8 cellular contexts compared by ENCODE assay signal in the genomic region with DNA sequence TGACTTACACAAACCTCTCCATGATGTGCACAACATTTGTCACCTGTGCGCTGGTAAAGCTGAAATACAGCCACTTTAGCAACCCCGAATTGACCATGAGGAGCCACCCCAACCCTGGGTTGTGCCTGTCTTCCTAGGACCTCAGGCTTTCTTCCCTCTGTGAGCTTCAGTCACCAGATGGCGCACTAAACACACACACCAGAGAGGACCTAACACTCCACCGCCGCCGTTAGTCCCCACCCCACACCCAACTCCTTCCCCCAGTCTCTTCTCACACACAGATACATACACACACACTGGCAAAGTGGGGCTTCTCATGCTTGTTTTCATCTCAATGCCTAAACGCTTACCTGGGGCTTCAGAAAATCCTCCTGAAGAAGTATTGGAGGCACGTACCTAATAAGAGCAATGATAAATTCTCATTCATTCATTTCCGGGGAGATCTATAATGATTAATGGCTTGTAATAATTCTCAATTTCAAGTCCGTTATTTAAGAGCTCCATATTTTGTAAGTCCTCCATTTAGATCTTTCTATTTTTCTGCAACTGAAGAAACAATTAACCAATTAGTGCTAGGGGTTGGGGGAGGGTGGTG. TPM values are rescaled to one million over a fixed set of nuclear protein-coding genes. Genes with fewer than 3 reads are reported as not detected.
DNase-seq lines count a peak whose midpoint lies in the region; ATAC-seq and TF ChIP-seq lines count a peak whose summit lies in the region.

No MANE protein-coding gene starts in this region.

- no peak for TF ChIP-seq POLR2A in uterus (IDR thresholded peaks at IDR 0.05)

- H3K36me3 ChIP-seq in SK-N-MC (ENCODE audit: insufficient read depth, low read length) = no peaks in the 10 kb centered on the region
- no peaks in the 10 kb centered on the region for H3K36me3 ChIP-seq in cardiac muscle cell
- H3K36me3 ChIP-seq in psoas muscle (ENCODE audit: insufficient read depth in 1 of 2, low read depth in 1 of 2) = no peaks in the 10 kb centered on the region
- H3K36me3 ChIP-seq in uterus = no peaks in the 10 kb centered on the region

- 7 to 10% (median 10%) methylated on average over 10 of the region's 10 CpGs for WGBS in psoas muscle, 3 donors

- H3K4me3 ChIP-seq in GM12864 (ENCODE audit: low read depth, low read length) (no peak overlapping the region; the same call in 1 of the 2 replicates), SK-N-MC (peak overlapping the region; percentile 73), cardiac muscle cell (no peak overlapping the region), psoas muscle (peak overlapping the region; percentile 31), uterus (no peak overlapping the region)

- H3K27me3 ChIP-seq in cardiac muscle cell = no peaks in the 10 kb centered on the region
- no peaks in the 10 kb centered on the region for H3K27me3 ChIP-seq in psoas muscle (ENCODE audit: insufficient read depth in 3 of 3, low read length in 2 of 3)
- H3K27me3 ChIP-seq in uterus = no peaks in the 10 kb centered on the region

- H3K4me1 ChIP-seq in cardiac muscle cell (ENCODE audit: low read depth) (peaks cover 28% of the 10 kb centered on the region), psoas muscle (peaks cover 18% of the 10 kb centered on the region), uterus (peaks cover 4 to 7% of the 10 kb centered on the region in 2 donors)

- peak overlapping the region; percentile 64 for H3K27ac Mint-ChIP-seq in activated naive CD4-positive, alpha-beta T cell treated with anti-CD3 and anti-CD28 coated beads, Interleukin-2, amount 50 U/mL, for 24 hours

- DNase-seq in GM12864 (ENCODE audit: low read depth) = peak; percentile 65
- DNase-seq in NCI-H1048 (lab: John Stamatoyannopoulos, UW) = peak; percentile 64
- peak; percentile 53 for DNase-seq in SK-N-MC (ENCODE audit: low read depth, low spot score)
- peak; percentile 89 to 97 for DNase-seq in cardiac muscle cell (ENCODE audit: low read depth in 1 of 2, low spot score in 1 of 2)
- peak; percentile 78 to 80 for DNase-seq in psoas muscle
- peak; percentile 87 to 92 for DNase-seq in uterus

- H3K27ac ChIP-seq in SK-N-MC (no peak overlapping the region), cardiac muscle cell (no peak overlapping the region), psoas muscle (no peak overlapping the region), uterus (peak overlapping the region; percentile 86 to 92)

- H3K9me3 ChIP-seq in SK-N-MC (ENCODE audit: low read depth, low read length) (no peaks in the 10 kb centered on the region), cardiac muscle cell (ENCODE audit: low read depth) (no peaks in the 10 kb centered on the region), psoas muscle (no peaks in the 10 kb centered on the region), uterus (no peaks in the 10 kb centered on the region)

- TF ChIP-seq CTCF in GM12864 (IDR thresholded peaks at IDR 0.05; ENCODE audit: low read depth, low read length, missing control alignments) (peak; percentile 86), cardiac muscle cell (IDR thresholded peaks at IDR 0.05; ENCODE audit: low read depth, low read length) (peak; percentile 86), psoas muscle (IDR thresholded peaks at IDR 0.05) (peak; percentile 72), uterus (IDR thresholded peaks at IDR 0.05) (peak; percentile 81 to 93 (median 88))

- peaks cover 8% of the 10 kb centered on the region for H3K27me3 Mint-ChIP-seq in activated naive CD4-positive, alpha-beta T cell treated with anti-CD3 and anti-CD28 coated beads, Interleukin-2, amount 50 U/mL, for 24 hours

- peaks cover 15% of the 10 kb centered on the region for H3K4me1 Mint-ChIP-seq in activated naive CD4-positive, alpha-beta T cell treated with anti-CD3 and anti-CD28 coated beads, Interleukin-2, amount 50 U/mL, for 24 hours

- intact Hi-C loops in psoas muscle (cut with DNase I) = loop anchor here (2.0 to 5.0 kb wide), 4 partner anchors 172 to 339 kb away; no protein-coding TSS in a partner anchor
- intact Hi-C loops in uterus (cut with DNase I; ENCODE audit: low total_unique reads) = loop anchor here (5.0 kb wide), 1 partner anchor 169 kb away; no protein-coding TSS in a partner anchor

- no peaks in the 10 kb centered on the region for H3K9me3 Mint-ChIP-seq in activated naive CD4-positive, alpha-beta T cell treated with anti-CD3 and anti-CD28 coated beads, Interleukin-2, amount 50 U/mL, for 24 hours

- peak overlapping the region; percentile 81 for H3K4me3 Mint-ChIP-seq in activated naive CD4-positive, alpha-beta T cell treated with anti-CD3 and anti-CD28 coated beads, Interleukin-2, amount 50 U/mL, for 24 hours

- H3K36me3 Mint-ChIP-seq in activated naive CD4-positive, alpha-beta T cell treated with anti-CD3 and anti-CD28 coated beads, Interleukin-2, amount 50 U/mL, for 24 hours = no peaks in the 10 kb centered on the region

- H3K9ac ChIP-seq in SK-N-MC (ENCODE audit: insufficient read length) = no peak overlapping the region

- ATAC-seq in HG02610 (IDR thresholded peaks at IDR 0.05; ENCODE audit: unreplicated experiment) (peak; percentile 72), psoas muscle (peak; percentile 79 to 89 (median 83))

RNA-seq across cellular contexts. Expression of a gene that starts 2.1 kb away (rescaled TPM):
- total RNA-seq in cardiac muscle cell = 21.7 and 26.4 TPM in 2 replicates
- polyA plus RNA-seq in cardiac muscle cell = 27.7 and 33.3 TPM in 2 replicates
- total RNA-seq in psoas muscle = 10 to 100 TPM; 12.2 to 53.5 (median 22.5) TPM
- 1 to 10 TPM; 1.3 to 4.6 (median 4.2) TPM for polyA plus RNA-seq in psoas muscle
- 100 to 1,000 TPM in 2 of 4 donors, 10 to 100 TPM in 2; 29.7 to 207 (median 120) TPM for total RNA-seq in uterus

Comparison
In these comparisons a context has a peak if more than half of its experiments do, and no peak if none do; other contexts are left out.
1. H3K4me3 ChIP-seq: peak in SK-N-MC (single experiment) and psoas muscle (single experiment); none in GM12864 (single experiment), cardiac muscle cell (single experiment) and uterus (0 of 2).
2. H3K27ac ChIP-seq: peak in uterus (2 of 2); none in SK-N-MC (single experiment), cardiac muscle cell (single experiment) and psoas muscle (single experiment).
3. Peak in every context shown above with its lines, with median percentiles within 50 percentile points of each other: DNase-seq and CTCF ChIP-seq.